1 cellular context compared by ENCODE assay signal in genomic region chr7:145876376-145876775, GRCh38.
A peak's percentile ranks its signal among the peaks of the same experiment; 100 is the strongest.
TF ChIP-seq lines count a peak whose summit lies in the region.

No MANE protein-coding gene starts in this region.

TF ChIP-seq in K562, 482 proteins besides CTCF, POLR2A, EP300 and RAD21 (continued from another document):
- TF ChIP-seq CHD7 (IDR thresholded peaks at IDR 0.05; ENCODE audit: low read depth, low read length) = no peak
- no peak for TF ChIP-seq POLR2G (IDR thresholded peaks at IDR 0.05; ENCODE audit: low read depth, low read length)
- TF ChIP-seq POLR2B (IDR thresholded peaks at IDR 0.05; ENCODE audit: low read depth, partially characterized antibody) = no peak
- no peak for TF ChIP-seq HMBOX1 (IDR thresholded peaks at IDR 0.05)
- no peak for TF ChIP-seq ZSCAN29 (IDR thresholded peaks at IDR 0.05)
- peak; percentile 55 for TF ChIP-seq CEBPB (tag; IDR thresholded peaks at IDR 0.05)
- TF ChIP-seq LEF1 (IDR thresholded peaks at IDR 0.05) = no peak
TF ChIP-seq in K562: peak in this region for 2.
